8 cellular contexts compared by ENCODE assay signal in the genomic region with DNA sequence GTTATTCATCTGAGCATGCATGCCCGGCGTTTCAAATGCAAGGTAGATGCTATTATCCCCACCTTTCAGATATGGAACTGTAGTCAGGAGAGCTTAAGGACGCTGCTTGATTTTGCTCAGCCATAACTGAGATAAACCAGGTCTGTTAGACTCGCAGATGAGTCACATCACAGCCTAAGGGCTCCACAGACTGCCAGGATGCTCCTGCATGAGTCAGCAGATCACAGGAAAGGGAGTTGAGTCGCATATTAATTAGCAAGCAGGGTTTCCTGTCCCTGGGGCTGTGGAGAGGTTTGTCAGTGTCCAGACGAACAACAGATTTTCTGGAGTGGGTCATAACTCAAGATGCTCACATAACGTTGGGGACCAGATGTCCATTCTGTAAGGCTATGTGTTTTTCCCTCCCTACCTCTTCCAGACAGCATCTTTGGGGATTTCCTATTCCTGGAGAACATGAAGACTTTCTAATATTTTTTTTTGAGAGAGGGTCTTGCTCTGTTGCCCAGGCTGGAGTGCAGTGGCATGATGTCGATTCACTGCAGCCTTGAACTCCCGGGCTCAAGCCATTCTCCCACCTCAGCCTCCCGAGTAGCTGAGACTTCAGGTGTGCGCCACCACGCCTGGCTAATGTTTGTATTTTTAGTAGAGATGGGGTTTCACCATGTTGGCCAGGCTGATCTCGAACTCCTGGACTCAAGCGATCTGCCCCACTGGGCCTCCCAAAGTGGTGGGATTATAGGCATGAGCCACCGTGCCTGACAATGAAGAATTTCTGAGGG. TPM values are rescaled to one million over a fixed set of nuclear protein-coding genes. Genes with fewer than 3 reads are reported as not detected.
DNase-seq lines count a peak whose midpoint lies in the region; ATAC-seq and TF ChIP-seq lines count a peak whose summit lies in the region.

No MANE protein-coding gene starts in this region.

- 40% methylated on average over 13 of the region's 15 CpGs for WGBS in mesenchymal stem cell

- H3K23ac ChIP-seq in mesenchymal stem cell (ENCODE audit: low read length in 2 of 2): no peak overlapping the region

- H2BK120ac ChIP-seq in mesenchymal stem cell (ENCODE audit: low read depth, low read length): peak overlapping the region; percentile 54

- H3K9ac ChIP-seq in mesenchymal stem cell (ENCODE audit: low read length): no peak overlapping the region

- H3K36me3 ChIP-seq in breast epithelium: no peaks in the 10 kb centered on the region
- H3K36me3 ChIP-seq in mesenchymal stem cell (ENCODE audit: control insufficient read depth in 1 of 2, insufficient read depth in 2 of 2, low read depth in 1 of 2, low read length in 2 of 2): peaks cover 15 to 18% of the 10 kb centered on the region in 2 experiments

- peak overlapping the region; percentile 4 to 59 for H3K27ac ChIP-seq in breast epithelium
- peak overlapping the region; percentile 87 for H3K27ac ChIP-seq in mesenchymal stem cell (ENCODE audit: low read length, poor library complexity, severe bottlenecking)

- peak overlapping the region; percentile 81 for H4K91ac ChIP-seq in mesenchymal stem cell (ENCODE audit: low read length)

- H2AK5ac ChIP-seq in mesenchymal stem cell (ENCODE audit: low read length, severe bottlenecking): peak overlapping the region; percentile 34

- no peaks in the 10 kb centered on the region for H3K9me3 Mint-ChIP-seq in activated B cell treated with CpG ODN at 0.5 μM for 24 hours
- no peaks in the 10 kb centered on the region for H3K9me3 Mint-ChIP-seq in stimulated activated memory B cell treated with anti-CD40 and anti-IgM and Interleukin-4, amounts not matched to agents 10 μg/mL and 1 μg/mL and 100 μg/mL, for 72 hours

- H3K4me1 Mint-ChIP-seq in activated B cell treated with CpG ODN at 0.5 μM for 24 hours: peaks cover 7% of the 10 kb centered on the region
- peaks cover 7% of the 10 kb centered on the region for H3K4me1 Mint-ChIP-seq in stimulated activated memory B cell treated with anti-CD40 and anti-IgM and Interleukin-4, amounts not matched to agents 10 μg/mL and 1 μg/mL and 100 μg/mL, for 72 hours

- peak; percentile 97 for DNase-seq in AG20443 (ENCODE audit: low spot score)
- peak; percentile 86 for DNase-seq in HS-5 (ENCODE audit: low read depth)
- no peak for DNase-seq in activated B cell treated with CpG ODN at 0.5 μM for 24 hours
- DNase-seq in breast epithelium (ENCODE audit: low spot score in 2 of 2): peak; percentile 81 to 90
- peak; percentile 100 for DNase-seq in mesenchymal stem cell

- no peak overlapping the region for H2AFZ ChIP-seq in mesenchymal stem cell (ENCODE audit: low read depth, low read length)

- no peaks in the 10 kb centered on the region for H3K9me3 ChIP-seq in breast epithelium
- no peaks in the 10 kb centered on the region for H3K9me3 ChIP-seq in mesenchymal stem cell (ENCODE audit: control insufficient read depth, low read length)

- TF ChIP-seq POLR2A in breast epithelium (IDR thresholded peaks at IDR 0.05): no peak

- intact Hi-C loops in activated B cell treated with CpG ODN at 0.5 μM for 24 hours (cut with micrococcal nuclease): no loop called here
- intact Hi-C loops in breast epithelium (cut with DNase I; ENCODE audit: low total_unique reads): no loop called here

- H3K4ac ChIP-seq in mesenchymal stem cell (ENCODE audit: low read depth in 1 of 2, low read length in 2 of 2): peak overlapping the region; percentile 60 to 86

- no peak overlapping the region for H3K14ac ChIP-seq in mesenchymal stem cell (ENCODE audit: low read length in 2 of 2)

- H2BK12ac ChIP-seq in mesenchymal stem cell (ENCODE audit: low read length in 2 of 2): peak overlapping the region; percentile 59 to 90

- H2BK5ac ChIP-seq in mesenchymal stem cell (ENCODE audit: low read depth, low read length, poor library complexity, severe bottlenecking): no peak overlapping the region

- peak overlapping the region; percentile 79 for H4K8ac ChIP-seq in mesenchymal stem cell (ENCODE audit: low read length)

- peaks cover 0 to 4% of the 10 kb centered on the region in 2 donors for H3K4me1 ChIP-seq in breast epithelium
- H3K4me1 ChIP-seq in mesenchymal stem cell (ENCODE audit: control insufficient read depth, insufficient read depth, low read depth, low read length): peaks cover 3% of the 10 kb centered on the region

- no peak overlapping the region for H3K4me2 ChIP-seq in mesenchymal stem cell (ENCODE audit: low read length, poor library complexity, severe bottlenecking)

- CTCF ChIA-PET in activated B cell treated with CpG ODN at 0.5 μM for 24 hours (lab: Charles Lee): no interaction called here

- H3K18ac ChIP-seq in mesenchymal stem cell (ENCODE audit: low read depth in 1 of 2, low read length in 2 of 2): peak overlapping the region; percentile 63 to 84

- H3K36me3 Mint-ChIP-seq in activated B cell treated with CpG ODN at 0.5 μM for 24 hours (ENCODE audit: low read depth): peaks cover 31% of the 10 kb centered on the region
- peaks cover 56% of the 10 kb centered on the region for H3K36me3 Mint-ChIP-seq in stimulated activated memory B cell treated with anti-CD40 and anti-IgM and Interleukin-4, amounts not matched to agents 10 μg/mL and 1 μg/mL and 100 μg/mL, for 72 hours

- no peak for TF ChIP-seq CTCF in activated B cell treated with CpG ODN at 0.5 μM for 24 hours (IDR thresholded peaks at IDR 0.05)
- TF ChIP-seq CTCF in breast epithelium (IDR thresholded peaks at IDR 0.05): no peak

- H3K27me3 ChIP-seq in breast epithelium (no peaks in the 10 kb centered on the region), mesenchymal stem cell (ENCODE audit: control insufficient read depth in 1 of 2, insufficient read depth in 1 of 2, low read length in 2 of 2) (no peaks in the 10 kb centered on the region)

- H3K79me1 ChIP-seq in mesenchymal stem cell (replicated peaks; ENCODE audit: low read length, poor library complexity, severe bottlenecking): peaks cover 9% of the 10 kb centered on the region

- H3K4me3 ChIP-seq in breast epithelium (no peak overlapping the region), mesenchymal stem cell (ENCODE audit: insufficient read depth in 1 of 2, low read depth in 1 of 2, low read length in 2 of 2) (no peak overlapping the region)

- POLR2A ChIA-PET in activated B cell treated with CpG ODN at 0.5 μM for 24 hours (lab: Charles Lee): interaction anchor here (1.2 kb wide), 1 partner anchor 109 kb away, joined by 3 read pairs; no protein-coding TSS in a partner anchor

- H3K27me3 Mint-ChIP-seq in activated B cell treated with CpG ODN at 0.5 μM for 24 hours: no peaks in the 10 kb centered on the region
- H3K27me3 Mint-ChIP-seq in stimulated activated memory B cell treated with anti-CD40 and anti-IgM and Interleukin-4, amounts not matched to agents 10 μg/mL and 1 μg/mL and 100 μg/mL, for 72 hours: no peaks in the 10 kb centered on the region

- H3K4me3 Mint-ChIP-seq in activated B cell treated with CpG ODN at 0.5 μM for 24 hours: no peak overlapping the region
- no peak overlapping the region for H3K4me3 Mint-ChIP-seq in stimulated activated memory B cell treated with anti-CD40 and anti-IgM and Interleukin-4, amounts not matched to agents 10 μg/mL and 1 μg/mL and 100 μg/mL, for 72 hours

- H3K27ac Mint-ChIP-seq in activated B cell treated with CpG ODN at 0.5 μM for 24 hours: no peak overlapping the region
- H3K27ac Mint-ChIP-seq in stimulated activated memory B cell treated with anti-CD40 and anti-IgM and Interleukin-4, amounts not matched to agents 10 μg/mL and 1 μg/mL and 100 μg/mL, for 72 hours: no peak overlapping the region

- H2BK15ac ChIP-seq in mesenchymal stem cell (ENCODE audit: low read depth, poor library complexity, severe bottlenecking): peak overlapping the region; percentile 78

- ATAC-seq in activated B cell treated with CpG ODN at 0.5 μM for 24 hours (ENCODE audit: low read depth) (peak; percentile 57), GM21825 (IDR thresholded peaks at IDR 0.05; ENCODE audit: unreplicated experiment) (no peak), GM19452 (IDR thresholded peaks at IDR 0.05; ENCODE audit: unreplicated experiment) (no peak)
- ATAC-seq in stimulated activated memory B cell treated with anti-CD40 and anti-IgM and Interleukin-4, amounts not matched to agents 10 μg/mL and 1 μg/mL and 100 μg/mL, for 72 hours: peak; percentile 71

RNA-seq across cellular contexts. Expression of a gene that starts 36.7 kb away (rescaled TPM):
- total RNA-seq in activated B cell treated with CpG ODN at 0.5 μM for 24 hours (96.7 and 105 TPM in 2 replicates), breast epithelium (100 to 1,000 TPM in 2 of 3 donors, 10 to 100 TPM in 1; 94.8 to 240 (median 144) TPM)
- 14.6 TPM for polyA plus RNA-seq in mesenchymal stem cell (2013, experiment 1 of 2)
- 15.8 TPM for polyA plus RNA-seq in mesenchymal stem cell (2013, experiment 2 of 2)

Comparison
In these comparisons a context has a peak if more than half of its experiments do, and no peak if none do; other contexts are left out.
1. ATAC-seq: peak in activated B cell treated with CpG ODN at 0.5 μM for 24 hours (single experiment) and stimulated activated memory B cell treated with anti-CD40 and anti-IgM and Interleukin-4, amounts not matched to agents 10 μg/mL and 1 μg/mL and 100 μg/mL, for 72 hours (single experiment); none in GM21825 (single experiment) and GM19452 (single experiment).